ENCODE assay signal across 26 cellular contexts in the genomic region with DNA sequence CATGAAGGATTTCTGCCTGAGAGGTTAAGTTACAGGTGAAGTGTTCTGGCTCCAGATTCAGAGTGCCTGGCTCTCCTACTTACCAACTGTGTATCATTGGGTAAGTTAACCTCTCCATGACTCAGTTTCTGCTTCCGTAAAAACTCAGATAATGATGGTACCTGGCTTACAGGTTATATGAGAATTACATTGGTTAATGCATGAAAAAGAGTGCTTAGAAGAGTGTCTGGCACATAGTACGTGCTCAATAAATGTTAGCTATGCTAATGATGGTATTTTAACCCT. TPM values are rescaled to one million over a fixed set of nuclear protein-coding genes. Genes with fewer than 3 reads are reported as not detected.
"Had no signal": no experiment of that assay in that cellular context is flagged by ENCODE, and none has a peak within 500 bp of the region (broad histone marks: within the 10 kb centered on the region; RNA-seq: fewer than 3 reads in every experiment).

No MANE protein-coding gene starts in this region.

- H3K27me3 ChIP-seq: SJSA1 had no signal

- H3K4me1 ChIP-seq: SJSA1 had no signal

- ATAC-seq: activated naive CD4-positive, alpha-beta T cell treated with anti-CD3 and anti-CD28 coated beads, Interleukin-2, amount 50 U/mL, for 72 hours; activated naive CD8-positive, alpha-beta T cell treated with anti-CD3 and anti-CD28 coated beads, Interleukin-2, amount 50 U/mL, for 24 hours; activated T-cell treated with anti-CD3 and anti-CD28 coated beads, Interleukin-2, amount 50 U/mL, for 4 hours had no signal

- DNase-seq: activated B cell treated with CpG ODN at 0.5 μM for 24 hours; activated CD4-positive, alpha-beta memory T cell treated with anti-CD3 and anti-CD28 coated beads for 36 hours; activated CD4-positive, alpha-beta T cell treated with anti-CD3 and anti-CD28 coated beads, Interleukin-2, amount 10 ng/mL, durations not matched to agents 7 days and 5 days; activated CD8-positive, alpha-beta memory T cell treated with anti-CD3 and anti-CD28 coated beads for 24 hours; activated effector memory CD4-positive, alpha-beta T cell treated with anti-CD3 and anti-CD28 coated beads, Interleukin-2, amount 50 U/mL, for 16 hours; activated naive CD4-positive, alpha-beta T cell treated with Interleukin-2 at 50 U/mL for 16 hours; activated naive CD8-positive, alpha-beta T cell treated with anti-CD3 and anti-CD28 coated beads, Interleukin-2, amount 50 U/mL, for 24 hours; activated T-cell treated with anti-CD3 and anti-CD28 coated beads, Interleukin-2, amount 50 U/mL, for 4 hours; amygdala; cerebellar nuclear complex; Kasumi-1; KBM-7; MV-4-11; NCI-H1092 treated with DMSO at 0.1 percent for 48 hours; NCI-H1417 treated with DMSO at 0.1 percent for 48 hours; NCI-H1694 treated with DMSO at 0.1 percent for 48 hours; NCI-H2029 treated with DMSO at 0.1 percent for 48 hours; NCI-H345; NCI-H510A; NCI-H526 treated with DMSO at 0.1 percent for 48 hours; NCI-H82; SHP77; T-helper 9 cell had no signal

- H3K4me3 ChIP-seq: SJSA1 had no signal

- H3K9me3 ChIP-seq: SJSA1 had no signal

- H3K27ac ChIP-seq: SJSA1 had no signal

- H3K36me3 ChIP-seq: SJSA1 had no signal

RNA-seq across cellular contexts. Expression of gene CFAP161, which starts 23.8 kb away (rescaled TPM):
- total RNA-seq: activated CD4-positive, alpha-beta memory T cell treated with anti-CD3 and anti-CD28 coated beads for 36 hours; activated CD4-positive, alpha-beta T cell treated with anti-CD3 and anti-CD28 coated beads, Interleukin-2, amount 10 ng/mL, durations not matched to agents 7 days and 5 days; activated naive CD4-positive, alpha-beta T cell treated with anti-CD3 and anti-CD28 coated beads, Interleukin-2, amount 50 U/mL, for 72 hours; activated T-cell treated with anti-CD3 and anti-CD28 coated beads, Interleukin-2, amount 50 U/mL, for 4 hours; OCI-LY7; SJSA1 had no signal

RNA-seq across cellular contexts. Expression of gene IL16, which starts 38.8 kb away (rescaled TPM):
- total RNA-seq: SJSA1 had no signal
